ENCODE assay signal across 16 cellular contexts in the genomic region with DNA sequence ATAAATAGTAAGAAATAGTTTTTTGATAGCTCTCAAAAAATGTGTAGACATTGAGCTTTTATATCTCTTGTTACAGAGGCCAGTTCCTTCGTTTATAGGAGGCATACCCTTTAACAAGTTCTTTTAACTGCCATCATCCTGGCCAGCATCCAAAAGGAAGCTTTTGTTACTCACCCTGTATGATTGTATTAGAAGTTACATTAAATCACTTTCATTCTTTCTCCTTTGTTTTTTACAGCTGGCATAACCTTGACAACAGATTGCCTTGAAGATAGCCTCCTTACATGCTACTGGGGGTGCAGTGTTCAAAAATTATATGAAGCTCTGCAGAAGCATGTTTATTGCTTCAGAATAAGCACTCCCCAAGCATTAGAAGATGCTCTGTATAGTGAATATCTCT. TPM values are rescaled to one million over a fixed set of nuclear protein-coding genes. Genes with fewer than 3 reads are reported as not detected.
DNase-seq lines count a peak whose midpoint lies in the region; TF ChIP-seq lines count a peak whose summit lies in the region.
"Had no signal": no experiment of that assay in that cellular context is flagged by ENCODE, and none has a peak within 500 bp of the region (broad histone marks: within the 10 kb centered on the region; RNA-seq: fewer than 3 reads in every experiment).

No MANE protein-coding gene starts in this region.

- peaks cover 6% of the 10 kb centered on the region for H3K36me3 Mint-ChIP-seq in activated CD4-positive, alpha-beta T cell treated with anti-CD3 and anti-CD28 coated beads, Interleukin-2, amount 10 ng/mL, durations not matched to agents 24 days and 14 days (ENCODE audit: low read depth)

- no peaks in the 10 kb centered on the region for H3K79me2 ChIP-seq in osteoblast (ENCODE audit: insufficient read depth, low read length)

- no peak overlapping the region for H3K4me3 Mint-ChIP-seq in activated CD4-positive, alpha-beta T cell treated with anti-CD3 and anti-CD28 coated beads, Interleukin-2, amount 10 ng/mL, durations not matched to agents 24 days and 14 days
- H3K4me3 Mint-ChIP-seq: activated T-helper 1 cell treated with anti-CD3 and anti-CD28 coated beads, Interleukin-12 subunit alpha, Interleukin-12 subunit beta, Interleukin-2, Interleukin-4 antibody, amounts not matched to agents 30 ng/mL and 10 ng/mL and 1 ng/mL, durations not matched to agents 14 hours and 24 hours and 36 hours; CD8-positive, alpha-beta T cell; endodermal cell had no signal

- intact Hi-C loops in activated CD4-positive, alpha-beta T cell treated with anti-CD3 and anti-CD28 coated beads, Interleukin-2, amount 10 ng/mL, durations not matched to agents 24 days and 14 days (cut with micrococcal nuclease): no loop called here

- no peaks in the 10 kb centered on the region for H3K27me3 ChIP-seq in MG63
- H3K27me3 ChIP-seq in osteoblast (ENCODE audit: insufficient read depth, low read length): no peaks in the 10 kb centered on the region
- H3K27me3 ChIP-seq: cardiac muscle cell had no signal

- TF ChIP-seq CTCF in choroid plexus epithelial cell (conservative IDR thresholded peaks at IDR 0.05; ENCODE audit: low read depth, low read length) (no peak), osteoblast (IDR thresholded peaks at IDR 0.05; ENCODE audit: extremely low read depth, low read depth, low read length) (no peak)

- no peak overlapping the region for H3K27ac ChIP-seq in osteoblast (ENCODE audit: low read depth, low read length)
- H3K27ac ChIP-seq: cardiac muscle cell, left ventricle myocardium inferior had no signal

- no peaks in the 10 kb centered on the region for H3K9me3 Mint-ChIP-seq in activated CD4-positive, alpha-beta T cell treated with anti-CD3 and anti-CD28 coated beads, Interleukin-2, amount 10 ng/mL, durations not matched to agents 24 days and 14 days
- H3K9me3 Mint-ChIP-seq: activated T-helper 1 cell treated with anti-CD3 and anti-CD28 coated beads, Interleukin-12 subunit alpha, Interleukin-12 subunit beta, Interleukin-2, Interleukin-4 antibody, amounts not matched to agents 30 ng/mL and 10 ng/mL and 1 ng/mL, durations not matched to agents 14 hours and 24 hours and 36 hours; CD8-positive, alpha-beta T cell; endodermal cell had no signal

- no peak overlapping the region for H3K4me2 ChIP-seq in osteoblast (ENCODE audit: insufficient read depth, low read length)

- H3K4me3 ChIP-seq in MG63: no peak overlapping the region
- H3K4me3 ChIP-seq in choroid plexus epithelial cell (ENCODE audit: low read depth, low read length): no peak overlapping the region
- H3K4me3 ChIP-seq in osteoblast (ENCODE audit: insufficient read depth, low read length): no peak overlapping the region
- H3K4me3 ChIP-seq: cardiac muscle cell, K562, left ventricle myocardium inferior had no signal

- peaks cover 4% of the 10 kb centered on the region for H3K4me1 Mint-ChIP-seq in activated CD4-positive, alpha-beta T cell treated with anti-CD3 and anti-CD28 coated beads, Interleukin-2, amount 10 ng/mL, durations not matched to agents 24 days and 14 days

- no peak overlapping the region for H2AFZ ChIP-seq in osteoblast (ENCODE audit: low read length)

- peaks cover 5% of the 10 kb centered on the region for H3K4me1 ChIP-seq in osteoblast (ENCODE audit: insufficient read depth, low read length)

- H3K27ac Mint-ChIP-seq in activated CD4-positive, alpha-beta T cell treated with anti-CD3 and anti-CD28 coated beads, Interleukin-2, amount 10 ng/mL, durations not matched to agents 24 days and 14 days: no peak overlapping the region
- H3K27ac Mint-ChIP-seq: activated T-helper 1 cell treated with anti-CD3 and anti-CD28 coated beads, Interleukin-12 subunit alpha, Interleukin-12 subunit beta, Interleukin-2, Interleukin-4 antibody, amounts not matched to agents 30 ng/mL and 10 ng/mL and 1 ng/mL, durations not matched to agents 14 hours and 24 hours and 36 hours; CD8-positive, alpha-beta T cell; endodermal cell had no signal

- H3K27me3 Mint-ChIP-seq in activated CD4-positive, alpha-beta T cell treated with anti-CD3 and anti-CD28 coated beads, Interleukin-2, amount 10 ng/mL, durations not matched to agents 24 days and 14 days: no peaks in the 10 kb centered on the region

- DNase-seq in GM03348 (ENCODE audit: low spot score) (peak; percentile 8), MG63 (peak; percentile 19), choroid plexus epithelial cell (ENCODE audit: low read depth) (peak; percentile 45), osteoblast (ENCODE audit: insufficient read length, low spot score, missing footprints) (peak; percentile 73)
- no peak for DNase-seq in activated CD4-positive, alpha-beta T cell treated with anti-CD3 and anti-CD28 coated beads, Interleukin-2, amount 10 ng/mL, durations not matched to agents 24 days and 14 days
- DNase-seq in activated naive CD4-positive, alpha-beta T cell treated with anti-CD3 and anti-CD28 coated beads, Interleukin-2, amount 50 U/mL, for 16 hours: no peak
- DNase-seq in activated CD4-positive, alpha-beta T cell treated with anti-CD3 and anti-CD28 coated beads, Interleukin-2, amount 50 U/mL, for 4 hours: no peak
- DNase-seq: activated CD4-positive, alpha-beta T cell treated with anti-CD3 and anti-CD28 coated beads for 4 hours; CD8-positive, alpha-beta T cell; endodermal cell; hippocampal formation; left ventricle myocardium inferior; NCI-H2107 had no signal

- H3K36me3 ChIP-seq in MG63: no peaks in the 10 kb centered on the region
- H3K36me3 ChIP-seq in osteoblast (ENCODE audit: insufficient read depth, low read length): no peaks in the 10 kb centered on the region

- no peaks in the 10 kb centered on the region for H4K20me1 ChIP-seq in osteoblast (ENCODE audit: insufficient read depth, low read length)

- no peaks in the 10 kb centered on the region for H3K9me3 ChIP-seq in MG63
- no peaks in the 10 kb centered on the region for H3K9me3 ChIP-seq in osteoblast (ENCODE audit: low read depth, low read length)
- H3K9me3 ChIP-seq: left ventricle myocardium inferior had no signal

RNA-seq across cellular contexts. Expression of a gene that starts 20.1 kb away (rescaled TPM):
- 5.9 and 6.0 TPM in 2 replicates for total RNA-seq in MG63 (2014; rRNA removed; shearing (Covaris generic); ENCODE audit: low replicate concordance)
- 15.9 and 17.4 TPM in 2 replicates for total RNA-seq in osteoblast
- total RNA-seq in activated CD4-positive, alpha-beta T cell treated with anti-CD3 and anti-CD28 coated beads, Interleukin-2, amount 10 ng/mL, durations not matched to agents 24 days and 14 days: 7.8 and 11.9 TPM in 2 replicates

RNA-seq across cellular contexts. Expression of a gene that starts 37.1 kb away (rescaled TPM):
- 6.0 and 8.7 TPM in 2 replicates for total RNA-seq in MG63 (2014; rRNA removed; shearing (Covaris generic); ENCODE audit: low replicate concordance)
- 26.1 and 28.3 TPM in 2 replicates for total RNA-seq in osteoblast
- 4.6 and 5.7 TPM in 2 replicates for total RNA-seq in activated CD4-positive, alpha-beta T cell treated with anti-CD3 and anti-CD28 coated beads, Interleukin-2, amount 10 ng/mL, durations not matched to agents 24 days and 14 days

RNA-seq across cellular contexts. Expression of a gene that starts 41.0 kb away (rescaled TPM):
- 34.8 and 52.8 TPM in 2 replicates for total RNA-seq in MG63 (2014; rRNA removed; shearing (Covaris generic); ENCODE audit: low replicate concordance)
- 77.2 and 98.8 TPM in 2 replicates for total RNA-seq in osteoblast
- total RNA-seq in activated CD4-positive, alpha-beta T cell treated with anti-CD3 and anti-CD28 coated beads, Interleukin-2, amount 10 ng/mL, durations not matched to agents 24 days and 14 days: 40.9 and 41.1 TPM in 2 replicates

Comparison
In these comparisons a context has a peak if more than half of its experiments do, and no peak if none do; other contexts are left out.
1. DNase-seq: peak in GM03348 (single experiment), MG63 (single experiment), choroid plexus epithelial cell (single experiment) and osteoblast (single experiment); none in activated CD4-positive, alpha-beta T cell treated with anti-CD3 and anti-CD28 coated beads, Interleukin-2, amount 10 ng/mL, durations not matched to agents 24 days and 14 days (single experiment), activated naive CD4-positive, alpha-beta T cell treated with anti-CD3 and anti-CD28 coated beads, Interleukin-2, amount 50 U/mL, for 16 hours (single experiment) and activated CD4-positive, alpha-beta T cell treated with anti-CD3 and anti-CD28 coated beads, Interleukin-2, amount 50 U/mL, for 4 hours (0 of 2).